Comparison of ENCODE assay signal across 1 cellular context in the genomic region with DNA sequence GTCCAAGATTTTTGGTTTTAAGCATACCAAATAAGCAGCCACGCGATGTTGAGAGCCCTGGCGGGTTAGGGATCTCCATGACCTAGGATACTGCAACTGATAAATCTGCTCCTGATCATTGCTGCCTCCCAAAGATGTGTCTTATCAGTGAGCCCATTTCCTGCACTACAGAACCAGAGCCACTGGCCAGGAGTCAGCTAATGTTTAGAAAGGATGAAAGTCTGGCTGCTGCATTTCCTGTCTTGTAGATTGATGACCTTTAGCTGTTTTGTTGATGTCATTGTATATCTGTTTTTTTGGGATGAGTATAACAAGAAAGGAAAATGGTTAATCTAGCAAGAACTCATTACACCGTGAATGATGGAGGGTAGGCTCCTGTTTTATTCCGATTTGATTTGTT.
TF ChIP-seq lines count a peak whose summit lies in the region.

No MANE protein-coding gene starts in this region.

TF ChIP-seq in HepG2, 621 proteins besides CTCF, POLR2A, EP300 and RAD21 (continued from another document):
- TF ChIP-seq, protein P1, sequence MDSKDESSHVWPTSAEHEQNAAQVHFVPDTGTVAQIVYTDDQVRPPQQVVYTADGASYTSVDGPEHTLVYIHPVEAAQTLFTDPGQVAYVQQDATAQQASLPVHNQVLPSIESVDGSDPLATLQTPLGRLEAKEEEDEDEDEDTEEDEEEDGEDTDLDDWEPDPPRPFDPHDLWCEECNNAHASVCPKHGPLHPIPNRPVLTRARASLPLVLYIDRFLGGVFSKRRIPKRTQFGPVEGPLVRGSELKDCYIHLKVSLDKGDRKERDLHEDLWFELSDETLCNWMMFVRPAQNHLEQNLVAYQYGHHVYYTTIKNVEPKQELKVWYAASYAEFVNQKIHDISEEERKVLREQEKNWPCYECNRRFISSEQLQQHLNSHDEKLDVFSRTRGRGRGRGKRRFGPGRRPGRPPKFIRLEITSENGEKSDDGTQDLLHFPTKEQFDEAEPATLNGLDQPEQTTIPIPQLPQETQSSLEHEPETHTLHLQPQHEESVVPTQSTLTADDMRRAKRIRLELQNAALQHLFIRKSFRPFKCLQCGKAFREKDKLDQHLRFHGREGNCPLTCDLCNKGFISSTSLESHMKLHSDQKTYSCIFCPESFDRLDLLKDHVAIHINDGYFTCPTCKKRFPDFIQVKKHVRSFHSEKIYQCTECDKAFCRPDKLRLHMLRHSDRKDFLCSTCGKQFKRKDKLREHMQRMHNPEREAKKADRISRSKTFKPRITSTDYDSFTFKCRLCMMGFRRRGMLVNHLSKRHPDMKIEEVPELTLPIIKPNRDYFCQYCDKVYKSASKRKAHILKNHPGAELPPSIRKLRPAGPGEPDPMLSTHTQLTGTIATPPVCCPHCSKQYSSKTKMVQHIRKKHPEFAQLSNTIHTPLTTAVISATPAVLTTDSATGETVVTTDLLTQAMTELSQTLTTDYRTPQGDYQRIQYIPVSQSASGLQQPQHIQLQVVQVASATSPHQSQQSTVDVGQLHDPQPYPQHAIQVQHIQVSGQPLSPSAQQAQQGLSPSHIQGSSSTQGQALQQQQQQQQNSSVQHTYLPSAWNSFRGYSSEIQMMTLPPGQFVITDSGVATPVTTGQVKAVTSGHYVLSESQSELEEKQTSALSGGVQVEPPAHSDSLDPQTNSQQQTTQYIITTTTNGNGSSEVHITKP (CRISPR knock-in tag; IDR thresholded peaks at IDR 0.05; ENCODE audit: low read depth) = no peak
- TF ChIP-seq MTF1 (CRISPR knock-in tag; IDR thresholded peaks at IDR 0.05) (no peak), ZNF3 (CRISPR knock-in tag; IDR thresholded peaks at IDR 0.05) (no peak), SP1 (IDR thresholded peaks at IDR 0.05) (no peak), SP1 (CRISPR knock-in tag; IDR thresholded peaks at IDR 0.05) (no peak), EEA1 (CRISPR knock-in tag; IDR thresholded peaks at IDR 0.05; ENCODE audit: borderline replicate concordance) (no peak), AKAP8 (CRISPR knock-in tag; IDR thresholded peaks at IDR 0.05) (no peak)
- TF ChIP-seq, protein P2, sequence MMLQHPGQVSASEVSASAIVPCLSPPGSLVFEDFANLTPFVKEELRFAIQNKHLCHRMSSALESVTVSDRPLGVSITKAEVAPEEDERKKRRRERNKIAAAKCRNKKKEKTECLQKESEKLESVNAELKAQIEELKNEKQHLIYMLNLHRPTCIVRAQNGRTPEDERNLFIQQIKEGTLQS (CRISPR knock-in tag; IDR thresholded peaks at IDR 0.05) = no peak
- TF ChIP-seq, protein P3, sequence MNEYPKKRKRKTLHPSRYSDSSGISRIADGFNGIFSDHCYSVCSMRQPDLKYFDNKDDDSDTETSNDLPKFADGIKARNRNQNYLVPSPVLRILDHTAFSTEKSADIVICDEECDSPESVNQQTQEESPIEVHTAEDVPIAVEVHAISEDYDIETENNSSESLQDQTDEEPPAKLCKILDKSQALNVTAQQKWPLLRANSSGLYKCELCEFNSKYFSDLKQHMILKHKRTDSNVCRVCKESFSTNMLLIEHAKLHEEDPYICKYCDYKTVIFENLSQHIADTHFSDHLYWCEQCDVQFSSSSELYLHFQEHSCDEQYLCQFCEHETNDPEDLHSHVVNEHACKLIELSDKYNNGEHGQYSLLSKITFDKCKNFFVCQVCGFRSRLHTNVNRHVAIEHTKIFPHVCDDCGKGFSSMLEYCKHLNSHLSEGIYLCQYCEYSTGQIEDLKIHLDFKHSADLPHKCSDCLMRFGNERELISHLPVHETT (CRISPR knock-in tag; conservative IDR thresholded peaks at IDR 0.05) = no peak
